Comparison of ENCODE assay signal across 9 cellular contexts in the genomic region with DNA sequence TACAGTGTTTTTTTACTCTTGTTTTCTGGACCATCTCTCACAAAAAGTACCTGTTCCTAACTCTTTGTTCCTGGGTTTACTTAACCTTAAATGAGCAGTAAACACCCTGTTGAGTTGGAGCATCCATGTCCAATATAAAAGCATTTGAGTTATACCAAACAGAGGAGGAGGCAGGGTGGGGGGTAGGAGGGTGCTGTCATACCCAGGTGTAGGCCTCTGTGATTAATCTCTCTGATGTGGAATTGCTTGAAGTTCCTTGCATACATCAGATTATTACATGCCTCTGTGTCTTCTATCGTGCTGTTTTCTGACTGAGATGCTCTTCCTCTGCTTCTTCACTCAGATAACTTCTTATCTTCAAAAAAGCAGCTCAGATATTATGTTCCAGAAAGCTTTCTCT. TPM values are rescaled to one million over a fixed set of nuclear protein-coding genes. Genes with fewer than 3 reads are reported as not detected.
"Had no signal": no experiment of that assay in that cellular context is flagged by ENCODE, and none has a peak within 500 bp of the region (broad histone marks: within the 10 kb centered on the region; RNA-seq: fewer than 3 reads in every experiment).

No MANE protein-coding gene starts in this region.

- H3K4me3 ChIP-seq: GM23338 had no signal

- H3K4me2 ChIP-seq: GM23338 had no signal

- ATAC-seq: GM23338 had no signal

- H2AFZ ChIP-seq: GM23338 had no signal

- FAIRE-seq: H1, H54 had no signal

- DNase-seq: H9, HCEC 1CT, HFFc6, IMR-90, KG1 had no signal

RNA-seq across cellular contexts. Expression of a gene that starts 28.1 kb away (rescaled TPM):
- total RNA-seq: GM23338, H1, H9, HFFc6, HT-29 had no signal
- polyA plus RNA-seq: GM23338, H1 had no signal
